ENCODE assay signal across 21 cellular contexts in genomic region chr20:20895537-20895936, GRCh38.
"Had no signal": no experiment of that assay in that cellular context is flagged by ENCODE, and none has a peak within 500 bp of the region (broad histone marks: within the 10 kb centered on the region; RNA-seq: fewer than 3 reads in every experiment).

No MANE protein-coding gene starts in this region.

- DNase-seq: effector memory CD4-positive, alpha-beta T cell; gastrocnemius medialis; glutamatergic neuron; immature natural killer cell; left colon; naive B cell; sigmoid colon; stimulated activated CD4-positive, alpha-beta T cell treated with anti-CD3 and anti-CD28 coated beads, Interleukin-2, amount 100 ng/mL, for 24 hours; stimulated activated CD4-positive, alpha-beta T cell treated with anti-CD3 and anti-CD28 coated beads, Interleukin-4, amount 100 ng/mL, for 4 hours; stimulated activated naive B cell treated with anti-CD40 and anti-IgM and Interleukin-4, amounts not matched to agents 10 μg/mL and 1 μg/mL and 100 μg/mL, for 72 hours; stimulated activated naive CD8-positive, alpha-beta T cell treated with anti-CD3 and anti-CD28 coated beads, Interleukin-15, amount 100 ng/mL, for 72 hours; upper lobe of right lung had no signal

- H3K9me3 ChIP-seq: esophagus muscularis mucosa, gastrocnemius medialis, neutrophil, psoas muscle, sigmoid colon, testis, tibial nerve, upper lobe of right lung, vagina had no signal

- H3K4me3 ChIP-seq: esophagus muscularis mucosa, gastrocnemius medialis, psoas muscle, sigmoid colon, skin epidermis, tibial nerve, upper lobe of right lung, vagina had no signal

- ATAC-seq: gastrocnemius medialis; left colon; psoas muscle; stimulated activated naive B cell treated with anti-CD40 and anti-IgM and Interleukin-4, amounts not matched to agents 10 μg/mL and 1 μg/mL and 100 μg/mL, for 72 hours; stimulated activated naive CD8-positive, alpha-beta T cell treated with anti-CD3 and anti-CD28 coated beads, Interleukin-15, amount 100 ng/mL, for 72 hours; upper lobe of right lung had no signal

- H3K36me3 ChIP-seq: esophagus muscularis mucosa, gastrocnemius medialis, neutrophil, sigmoid colon, tibial nerve, upper lobe of right lung, vagina had no signal

- H3K27ac ChIP-seq: esophagus muscularis mucosa, gastrocnemius medialis, neutrophil, psoas muscle, sigmoid colon, skin epidermis, testis, tibial nerve, upper lobe of right lung, vagina had no signal

- H3K4me1 ChIP-seq: esophagus muscularis mucosa, gastrocnemius medialis, psoas muscle, sigmoid colon, testis, upper lobe of right lung had no signal

- FAIRE-seq: endometrium, keratinocyte had no signal

- H3K27me3 ChIP-seq: sigmoid colon, testis, tibial nerve, upper lobe of right lung, vagina had no signal
